In the genomic region with DNA sequence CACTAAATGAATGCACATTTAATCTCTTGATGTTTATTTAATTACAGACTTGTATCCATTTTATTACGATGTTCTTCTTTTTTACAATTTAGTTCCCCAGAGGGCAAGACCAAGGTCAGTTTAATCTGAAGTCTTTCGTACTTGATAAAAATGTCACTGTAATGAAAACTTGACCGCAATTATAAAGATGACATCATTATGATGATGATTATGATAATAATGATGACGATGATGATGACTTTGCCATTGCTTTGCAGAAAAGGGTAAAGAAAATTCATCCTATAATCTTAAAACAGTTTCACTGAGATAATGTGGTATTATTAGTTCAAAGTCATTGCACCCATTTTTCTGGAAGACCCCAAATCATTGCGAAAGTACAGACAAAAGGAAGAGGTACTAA, we compare ENCODE assay signal across 2 cellular contexts.
TF ChIP-seq lines count a peak whose summit lies in the region.

No MANE protein-coding gene starts in this region.

TF ChIP-seq in SK-N-SH treated with all-trans-retinoic acid at 6 μM for 48 hours, 23 proteins besides CTCF, POLR2A, EP300 and RAD21 (continued from another document):
- TF ChIP-seq, protein P1, sequence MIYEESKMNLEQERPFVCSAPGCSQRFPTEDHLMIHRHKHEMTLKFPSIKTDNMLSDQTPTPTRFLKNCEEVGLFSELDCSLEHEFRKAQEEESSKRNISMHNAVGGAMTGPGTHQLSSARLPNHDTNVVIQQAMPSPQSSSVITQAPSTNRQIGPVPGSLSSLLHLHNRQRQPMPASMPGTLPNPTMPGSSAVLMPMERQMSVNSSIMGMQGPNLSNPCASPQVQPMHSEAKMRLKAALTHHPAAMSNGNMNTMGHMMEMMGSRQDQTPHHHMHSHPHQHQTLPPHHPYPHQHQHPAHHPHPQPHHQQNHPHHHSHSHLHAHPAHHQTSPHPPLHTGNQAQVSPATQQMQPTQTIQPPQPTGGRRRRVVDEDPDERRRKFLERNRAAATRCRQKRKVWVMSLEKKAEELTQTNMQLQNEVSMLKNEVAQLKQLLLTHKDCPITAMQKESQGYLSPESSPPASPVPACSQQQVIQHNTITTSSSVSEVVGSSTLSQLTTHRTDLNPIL (CRISPR knock-in tag; IDR thresholded peaks at IDR 0.05; ENCODE audit: low read depth): no peak
- TF ChIP-seq TCF4 (CRISPR knock-in tag; IDR thresholded peaks at IDR 0.05; ENCODE audit: borderline replicate concordance): 0 out of 2 replicates have a peak, but pooled peaks have one; percentile 10

TF ChIP-seq in HEK293, 187 proteins besides CTCF, POLR2A, EP300 and RAD21:
- TF ChIP-seq, protein P2, sequence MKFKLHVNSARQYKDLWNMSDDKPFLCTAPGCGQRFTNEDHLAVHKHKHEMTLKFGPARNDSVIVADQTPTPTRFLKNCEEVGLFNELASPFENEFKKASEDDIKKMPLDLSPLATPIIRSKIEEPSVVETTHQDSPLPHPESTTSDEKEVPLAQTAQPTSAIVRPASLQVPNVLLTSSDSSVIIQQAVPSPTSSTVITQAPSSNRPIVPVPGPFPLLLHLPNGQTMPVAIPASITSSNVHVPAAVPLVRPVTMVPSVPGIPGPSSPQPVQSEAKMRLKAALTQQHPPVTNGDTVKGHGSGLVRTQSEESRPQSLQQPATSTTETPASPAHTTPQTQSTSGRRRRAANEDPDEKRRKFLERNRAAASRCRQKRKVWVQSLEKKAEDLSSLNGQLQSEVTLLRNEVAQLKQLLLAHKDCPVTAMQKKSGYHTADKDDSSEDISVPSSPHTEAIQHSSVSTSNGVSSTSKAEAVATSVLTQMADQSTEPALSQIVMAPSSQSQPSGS (tag by site-specific recombination; IDR thresholded peaks at IDR 0.05; ENCODE audit: low read depth): peak; percentile 77
- TF ChIP-seq ZNF239 (tag by site-specific recombination; IDR thresholded peaks at IDR 0.05): no peak
TF ChIP-seq in HEK293: peak in this region for 1.
